Comparison of ENCODE assay signal across 9 cellular contexts in the genomic region with DNA sequence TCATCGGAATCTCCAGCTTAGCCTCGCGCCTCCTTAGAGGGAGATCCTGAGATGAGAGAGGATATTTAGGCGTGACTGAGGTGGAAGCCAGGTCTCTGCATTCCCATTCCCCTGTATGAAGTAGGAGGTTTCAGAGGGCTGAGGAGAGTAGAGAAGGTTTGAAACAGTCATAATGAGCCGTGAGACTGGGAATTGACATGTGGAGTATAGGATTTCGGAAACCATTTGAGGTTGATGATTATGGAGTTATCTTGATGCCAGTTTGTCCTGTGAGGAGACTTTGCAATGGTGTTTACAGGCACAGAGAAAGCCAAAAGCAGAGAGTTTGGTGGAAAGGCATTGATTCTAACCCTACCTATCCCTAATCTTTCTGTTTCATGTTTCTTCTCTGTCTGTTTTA. TPM values are rescaled to one million over a fixed set of nuclear protein-coding genes. Genes with fewer than 3 reads are reported as not detected.
DNase-seq lines count a peak whose midpoint lies in the region; ATAC-seq and TF ChIP-seq lines count a peak whose summit lies in the region.
"Had no signal": no experiment of that assay in that cellular context is flagged by ENCODE, and none has a peak within 500 bp of the region (broad histone marks: within the 10 kb centered on the region; RNA-seq: fewer than 3 reads in every experiment).

No MANE protein-coding gene starts in this region.

- H3K27me3 Mint-ChIP-seq in activated CD4-positive, alpha-beta memory T cell treated with anti-CD3 and anti-CD28 coated beads, Interleukin-2, amount 10 ng/mL, durations not matched to agents 7 days and 5 days: no peaks in the 10 kb centered on the region
- H3K27me3 Mint-ChIP-seq in stimulated activated naive B cell treated with anti-CD40 and anti-IgM and Interleukin-4, amounts not matched to agents 10 μg/mL and 1 μg/mL and 100 μg/mL, for 72 hours: no peaks in the 10 kb centered on the region

- H3K9me3 Mint-ChIP-seq in activated CD4-positive, alpha-beta memory T cell treated with anti-CD3 and anti-CD28 coated beads, Interleukin-2, amount 10 ng/mL, durations not matched to agents 7 days and 5 days: no peaks in the 10 kb centered on the region
- H3K9me3 Mint-ChIP-seq in stimulated activated naive B cell treated with anti-CD40 and anti-IgM and Interleukin-4, amounts not matched to agents 10 μg/mL and 1 μg/mL and 100 μg/mL, for 72 hours: no peaks in the 10 kb centered on the region

- no peak for TF ChIP-seq CTCF in SK-N-SH (IDR thresholded peaks at IDR 0.05)

- CTCF ChIA-PET in SK-N-SH (lab: Yijun Ruan, JAX): interaction anchor here (1.0 kb wide), 1 partner anchor 66 kb away, joined by 3 read pairs; no protein-coding TSS in a partner anchor
- CTCF ChIA-PET in activated CD4-positive, alpha-beta memory T cell treated with anti-CD3 and anti-CD28 coated beads, Interleukin-2, amount 10 ng/mL, durations not matched to agents 7 days and 5 days (lab: Charles Lee): interaction anchor here (1.4 kb wide), 1 partner anchor 67 kb away, joined by 3 read pairs; no protein-coding TSS in a partner anchor

- DNase-seq in SK-N-SH (no peak), activated gamma-delta T cell (lab: John Stamatoyannopoulos, UW) (no peak), kidney tubule cell (ENCODE audit: low spot score) (no peak)
- DNase-seq in activated CD4-positive, alpha-beta memory T cell treated with anti-CD3 and anti-CD28 coated beads, Interleukin-2, amount 10 ng/mL, durations not matched to agents 7 days and 5 days: no peak
- no peak for DNase-seq in stimulated activated naive B cell treated with anti-CD40 and anti-IgM and Interleukin-4, amounts not matched to agents 10 μg/mL and 1 μg/mL and 100 μg/mL, for 72 hours
- DNase-seq: T1000 had no signal

- peak overlapping the region; percentile 80 for H3K4me3 Mint-ChIP-seq in activated CD4-positive, alpha-beta memory T cell treated with anti-CD3 and anti-CD28 coated beads, Interleukin-2, amount 10 ng/mL, durations not matched to agents 7 days and 5 days
- peak overlapping the region; percentile 79 to 88 for H3K4me3 Mint-ChIP-seq in stimulated activated naive B cell treated with anti-CD40 and anti-IgM and Interleukin-4, amounts not matched to agents 10 μg/mL and 1 μg/mL and 100 μg/mL, for 72 hours

- WGBS in SK-N-SH (ENCODE audit: low lambda C conversion rate): 71% methylated on average over 6 of the region's 6 CpGs

- peaks cover 0 to 2% of the 10 kb centered on the region in 2 experiments; a peak in 1 of 4 replicates for H3K4me1 ChIP-seq in SK-N-SH (ENCODE audit: control insufficient read depth in 1 of 2, insufficient read depth in 2 of 2, low read depth in 1 of 2, low read length in 1 of 2)

- H3F3A ChIP-seq in SK-N-SH (replicated peaks; ENCODE audit: insufficient read depth): peaks cover 4% of the 10 kb centered on the region

- peaks cover 23% of the 10 kb centered on the region; the same call in 1 of the 2 replicates for H3K79me2 ChIP-seq in SK-N-SH (ENCODE audit: insufficient read depth)

- no peaks in the 10 kb centered on the region for H4K20me1 ChIP-seq in SK-N-SH (ENCODE audit: insufficient read depth)

- H3K9me2 ChIP-seq in SK-N-SH: no peaks in the 10 kb centered on the region

- H3K36me3 ChIP-seq in SK-N-SH (replicated peaks in 1 of 2; ENCODE audit: control insufficient read depth in 1 of 2, insufficient read depth in 2 of 2, low read length in 1 of 2): peaks cover 0 to 3% of the 10 kb centered on the region in 2 experiments

- peaks cover 29% of the 10 kb centered on the region for H3K36me3 Mint-ChIP-seq in activated CD4-positive, alpha-beta memory T cell treated with anti-CD3 and anti-CD28 coated beads, Interleukin-2, amount 10 ng/mL, durations not matched to agents 7 days and 5 days (ENCODE audit: low read depth)
- peaks cover 0 to 7% of the 10 kb centered on the region in 2 donors for H3K36me3 Mint-ChIP-seq in stimulated activated naive B cell treated with anti-CD40 and anti-IgM and Interleukin-4, amounts not matched to agents 10 μg/mL and 1 μg/mL and 100 μg/mL, for 72 hours

- no peak overlapping the region for H3K27ac ChIP-seq in SK-N-SH (ENCODE audit: low read depth in 2 of 2, low read length in 1 of 2)

- H3K4me2 ChIP-seq in SK-N-SH: peak overlapping the region; percentile 82

- H2AFZ ChIP-seq in SK-N-SH (ENCODE audit: low read depth): no peak overlapping the region

- H3K27ac Mint-ChIP-seq in activated CD4-positive, alpha-beta memory T cell treated with anti-CD3 and anti-CD28 coated beads, Interleukin-2, amount 10 ng/mL, durations not matched to agents 7 days and 5 days: peak overlapping the region; percentile 63
- H3K27ac Mint-ChIP-seq in stimulated activated naive B cell treated with anti-CD40 and anti-IgM and Interleukin-4, amounts not matched to agents 10 μg/mL and 1 μg/mL and 100 μg/mL, for 72 hours: no peak overlapping the region

- peaks cover 8% of the 10 kb centered on the region for H3K27me3 ChIP-seq in SK-N-SH (ENCODE audit: insufficient read depth)

- TF ChIP-seq EP300 in SK-N-SH (IDR thresholded peaks at IDR 0.05; ENCODE audit: borderline replicate concordance in 1 of 2, low read depth in 1 of 2, low read length in 1 of 2): no peak

- POLR2A ChIA-PET in SK-N-SH (lab: Yijun Ruan, JAX): no interaction called here
- POLR2A ChIA-PET in activated CD4-positive, alpha-beta memory T cell treated with anti-CD3 and anti-CD28 coated beads, Interleukin-2, amount 10 ng/mL, durations not matched to agents 7 days and 5 days (lab: Charles Lee): interaction anchor here (0.6 to 1.8 kb wide), 4 partner anchors 11 to 36 kb away, joined by 3 to 12 read pairs (median 6); no protein-coding TSS in a partner anchor

- H3K9me3 ChIP-seq in SK-N-SH (no peaks in the 10 kb centered on the region), iPS-18c (ENCODE audit: control insufficient read depth, insufficient read depth, low read length) (peaks cover 8% of the 10 kb centered on the region)

- no peak overlapping the region for H3K9ac ChIP-seq in SK-N-SH

- H3K4me3 ChIP-seq in SK-N-SH (ENCODE audit: low read depth in 2 of 2, low read length in 1 of 2) (peak overlapping the region; percentile 56 to 58), iPS-18c (ENCODE audit: insufficient read depth, low read depth, low read length) (peak overlapping the region; percentile 35)

- TF ChIP-seq RAD21 in SK-N-SH (IDR thresholded peaks at IDR 0.05; ENCODE audit: low read length): no peak

- no peak for ATAC-seq in SK-N-SH treated with all-trans-retinoic acid at 6 μM for 48 hours
- no peak for ATAC-seq in stimulated activated naive B cell treated with anti-CD40 and anti-IgM and Interleukin-4, amounts not matched to agents 10 μg/mL and 1 μg/mL and 100 μg/mL, for 72 hours (replicated peaks)
- no peak for ATAC-seq in HG03342 (IDR thresholded peaks at IDR 0.05; ENCODE audit: unreplicated experiment)

- H3K4me1 Mint-ChIP-seq in activated CD4-positive, alpha-beta memory T cell treated with anti-CD3 and anti-CD28 coated beads, Interleukin-2, amount 10 ng/mL, durations not matched to agents 7 days and 5 days: peaks cover 60% of the 10 kb centered on the region
- peaks cover 33 to 62% of the 10 kb centered on the region in 2 donors for H3K4me1 Mint-ChIP-seq in stimulated activated naive B cell treated with anti-CD40 and anti-IgM and Interleukin-4, amounts not matched to agents 10 μg/mL and 1 μg/mL and 100 μg/mL, for 72 hours

TF ChIP-seq in SK-N-SH, 30 proteins besides CTCF, POLR2A, EP300 and RAD21 (continues in another document):
- TF ChIP-seq FOXM1 (IDR thresholded peaks at IDR 0.05; ENCODE audit: low read depth): no peak
- no peak for TF ChIP-seq SIN3A (IDR thresholded peaks at IDR 0.05; ENCODE audit: borderline replicate concordance, low read depth, low read length)
- TF ChIP-seq, protein P1, sequence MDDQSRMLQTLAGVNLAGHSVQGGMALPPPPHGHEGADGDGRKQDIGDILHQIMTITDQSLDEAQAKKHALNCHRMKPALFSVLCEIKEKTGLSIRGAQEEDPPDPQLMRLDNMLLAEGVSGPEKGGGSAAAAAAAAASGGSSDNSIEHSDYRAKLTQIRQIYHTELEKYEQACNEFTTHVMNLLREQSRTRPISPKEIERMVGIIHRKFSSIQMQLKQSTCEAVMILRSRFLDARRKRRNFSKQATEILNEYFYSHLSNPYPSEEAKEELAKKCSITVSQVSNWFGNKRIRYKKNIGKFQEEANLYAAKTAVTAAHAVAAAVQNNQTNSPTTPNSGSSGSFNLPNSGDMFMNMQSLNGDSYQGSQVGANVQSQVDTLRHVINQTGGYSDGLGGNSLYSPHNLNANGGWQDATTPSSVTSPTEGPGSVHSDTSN (IDR thresholded peaks at IDR 0.05): no peak
- no peak for TF ChIP-seq TCF12 (IDR thresholded peaks at IDR 0.05)
- no peak for TF ChIP-seq NRF1 (IDR thresholded peaks at IDR 0.05; ENCODE audit: low read depth, low read length)
- no peak for TF ChIP-seq CHD2 (IDR thresholded peaks at IDR 0.05; ENCODE audit: low read length, partially characterized antibody)

TF ChIP-seq in SK-N-SH treated with all-trans-retinoic acid at 6 μM for 48 hours, 23 proteins besides CTCF, POLR2A, EP300 and RAD21:
- TF ChIP-seq ZC3H10 (CRISPR knock-in tag; IDR thresholded peaks at IDR 0.05): no peak

RNA-seq across cellular contexts. Expression of a gene that starts 2.0 kb away (rescaled TPM):
- polyA plus RNA-seq in SK-N-SH (2012; rRNA removed): 6.2 and 6.5 TPM in 2 replicates
- 4.1 and 6.3 TPM in 2 replicates for polyA plus RNA-seq in SK-N-SH (2012; cell fraction: cytosol; rRNA removed)
- polyA plus RNA-seq in SK-N-SH (2012; cell fraction: nucleus; rRNA removed): 5.3 and 5.9 TPM in 2 replicates
- 10 to 100 TPM; 11.5 to 11.8 TPM for total RNA-seq in activated CD4-positive, alpha-beta memory T cell treated with anti-CD3 and anti-CD28 coated beads, Interleukin-2, amount 10 ng/mL, durations not matched to agents 7 days and 5 days

RNA-seq across cellular contexts. Expression of a gene that starts 30.4 kb away (rescaled TPM):
- polyA plus RNA-seq in SK-N-SH (2012; rRNA removed): 2.3 and 4.3 TPM in 2 replicates
- polyA plus RNA-seq in SK-N-SH (2012; cell fraction: cytosol; rRNA removed): 2.2 and 2.4 TPM in 2 replicates
- polyA plus RNA-seq in SK-N-SH (2012; cell fraction: nucleus; rRNA removed): 6.9 and 10.7 TPM in 2 replicates
- 1 to 10 TPM; 5.7 to 7.4 TPM for total RNA-seq in activated CD4-positive, alpha-beta memory T cell treated with anti-CD3 and anti-CD28 coated beads, Interleukin-2, amount 10 ng/mL, durations not matched to agents 7 days and 5 days
